23 cellular contexts compared by ENCODE assay signal in the genomic region with DNA sequence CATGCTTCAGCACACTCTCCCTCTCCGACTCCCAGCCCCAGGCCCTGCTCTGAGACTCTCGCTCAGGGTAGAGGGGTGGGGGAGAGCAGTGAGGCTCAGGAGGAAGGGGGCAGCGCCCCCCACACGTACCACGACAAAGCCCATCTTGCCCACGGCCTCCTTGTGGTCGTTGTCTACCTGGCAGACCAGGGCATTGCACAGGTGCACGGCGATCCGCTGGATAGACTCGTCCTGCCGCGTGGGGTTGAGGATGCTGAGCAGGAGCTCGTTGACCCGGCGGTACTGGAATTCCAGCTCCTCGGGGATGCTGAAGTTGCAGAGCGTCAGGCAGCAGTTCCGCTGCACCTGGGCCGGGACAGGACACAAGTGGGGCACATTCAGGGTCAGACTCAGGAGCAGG.
"Had no signal": no experiment of that assay in that cellular context is flagged by ENCODE, and none has a peak within 500 bp of the region (broad histone marks: within the 10 kb centered on the region; RNA-seq: fewer than 3 reads in every experiment).

No MANE protein-coding gene starts in this region.

- H3K27me3 ChIP-seq: adrenal gland, ascending aorta, brain microvascular endothelial cell, pancreas, right atrium auricular region, tibial artery had no signal

- H3K9me3 ChIP-seq: adrenal gland, ascending aorta, left ventricle myocardium inferior, pancreas, psoas muscle, right atrium auricular region, tibial artery had no signal

- H3K27ac ChIP-seq: adrenal gland, ascending aorta, brain microvascular endothelial cell, left ventricle myocardium inferior, pancreas, psoas muscle, right atrium auricular region, tibial artery, WERI-Rb-1 had no signal

- DNase-seq: activated CD4-positive, alpha-beta T cell treated with anti-CD3 and anti-CD28 coated beads for 1 hour; activated CD4-positive, alpha-beta T cell treated with anti-CD3 and anti-CD28 coated beads, Interleukin-2, amount 50 U/mL, for 1 hour; activated CD8-positive, alpha-beta T cell treated with anti-CD3 and anti-CD28 coated beads, Interleukin-2, amount 10 ng/mL, durations not matched to agents 7 days and 5 days; activated gamma-delta T cell treated with Interleukin-2 at 50 U/mL for 16 hours; adrenal gland; brain microvascular endothelial cell; caudate nucleus; dermis blood vessel endothelial cell; effector CD8-positive, alpha-beta T cell; foreskin melanocyte; immature natural killer cell; left ventricle myocardium inferior; mammary epithelial cell; natural killer cell; psoas muscle; stimulated activated CD4-positive, alpha-beta T cell treated with anti-CD3 and anti-CD28 coated beads, Interleukin-4, amount 100 ng/mL, for 24 hours; substantia nigra; T-helper 1 cell; tibial artery; WERI-Rb-1 had no signal

- ATAC-seq: activated CD8-positive, alpha-beta T cell treated with anti-CD3 and anti-CD28 coated beads, Interleukin-2, amount 10 ng/mL, durations not matched to agents 7 days and 5 days; natural killer cell; pancreas had no signal

- H3K4me1 ChIP-seq: ascending aorta, left ventricle myocardium inferior, pancreas, psoas muscle, right atrium auricular region, tibial artery had no signal

- H3K4me3 ChIP-seq: adrenal gland, ascending aorta, left ventricle myocardium inferior, pancreas, psoas muscle, right atrium auricular region, tibial artery had no signal
